8 cellular contexts compared by ENCODE assay signal in the genomic region with DNA sequence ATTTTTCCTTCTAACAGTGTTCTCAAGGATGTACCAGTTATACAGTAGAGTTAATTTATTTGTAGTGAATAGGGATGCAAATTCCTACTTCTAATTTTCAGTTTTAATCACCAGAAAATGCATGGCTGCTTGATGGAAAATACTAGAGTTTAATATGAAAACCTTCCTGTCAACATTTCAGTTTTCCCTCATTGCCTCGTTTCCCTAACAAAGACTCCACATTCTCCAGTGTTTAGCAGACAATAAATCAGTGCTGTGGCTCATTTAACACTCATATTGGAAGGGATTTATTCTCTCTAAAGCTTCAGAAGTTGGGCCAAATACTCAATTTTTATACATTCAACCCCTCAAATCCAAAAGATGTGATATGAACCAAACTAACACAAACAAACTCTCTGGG.
"Had no signal": no experiment of that assay in that cellular context is flagged by ENCODE, and none has a peak within 500 bp of the region (broad histone marks: within the 10 kb centered on the region; RNA-seq: fewer than 3 reads in every experiment).

No MANE protein-coding gene starts in this region.

- H3K9ac ChIP-seq: GM23248 had no signal

- ATAC-seq: K562 had no signal

- H3K4me3 Mint-ChIP-seq: H9 had no signal

- H3K4me3 ChIP-seq: GM23248, K562 had no signal

- DNase-seq: GM23248, H9, HCEC 1CT, IMR-90 had no signal

- H3K9me3 Mint-ChIP-seq: H9 had no signal

- H3K27ac ChIP-seq: GM23248 had no signal

- FAIRE-seq: H1, H54, HTR-8/SVneo, K562 had no signal

- H2AFZ ChIP-seq: GM23248 had no signal
